Comparison of ENCODE assay signal across 4 cellular contexts in genomic region chr7:126227643-126228042, GRCh38.
"Had no signal": no experiment of that assay in that cellular context is flagged by ENCODE, and none has a peak within 500 bp of the region (broad histone marks: within the 10 kb centered on the region; RNA-seq: fewer than 3 reads in every experiment).

No MANE protein-coding gene starts in this region.

- DNase-seq: H9, HCEC 1CT, KBM-7 had no signal

- ATAC-seq: GM23338 had no signal
